In genomic region chr2:20241973-20242726, GRCh38 we compare ENCODE assay signal across 9 cellular contexts. TPM values are rescaled to one million over a fixed set of nuclear protein-coding genes. Genes with fewer than 3 reads are reported as not detected.
DNase-seq lines count a peak whose midpoint lies in the region; ATAC-seq and TF ChIP-seq lines count a peak whose summit lies in the region.
"Had no signal": no experiment of that assay in that cellular context is flagged by ENCODE, and none has a peak within 500 bp of the region (broad histone marks: within the 10 kb centered on the region; RNA-seq: fewer than 3 reads in every experiment).

No MANE protein-coding gene starts in this region.

- POLR2A ChIA-PET in SK-N-SH (lab: Yijun Ruan, JAX), result no interaction called here

- H3K27me3 Mint-ChIP-seq in activated CD8-positive, alpha-beta memory T cell treated with anti-CD3 and anti-CD28 coated beads, Interleukin-2, amount 10 ng/mL, durations not matched to agents 7 days and 5 days, result peaks cover 18% of the 10 kb centered on the region

- no peaks in the 10 kb centered on the region for H3K9me3 ChIP-seq in SK-N-SH
- H3K9me3 ChIP-seq in left ventricle myocardium inferior (replicated peaks), result no peaks in the 10 kb centered on the region

- H3K4me3 ChIP-seq in SK-N-SH (ENCODE audit: low read depth in 2 of 2, low read length in 1 of 2) (no peak overlapping the region), left ventricle myocardium inferior (no peak overlapping the region)

- no peak for TF ChIP-seq EP300 in SK-N-SH (IDR thresholded peaks at IDR 0.05; ENCODE audit: borderline replicate concordance in 1 of 2, low read depth in 1 of 2, low read length in 1 of 2)

- no peak overlapping the region for H3K4me2 ChIP-seq in SK-N-SH

- TF ChIP-seq CTCF in SK-N-SH (IDR thresholded peaks at IDR 0.05), result peak; percentile 34; the same call in 1 of the 2 replicates
- peak; percentile 48 for TF ChIP-seq CTCF in left ventricle myocardium inferior (IDR thresholded peaks at IDR 0.05; ENCODE audit: borderline replicate concordance)

- peak overlapping the region; percentile 36 for H3K4me3 Mint-ChIP-seq in activated CD8-positive, alpha-beta memory T cell treated with anti-CD3 and anti-CD28 coated beads, Interleukin-2, amount 10 ng/mL, durations not matched to agents 7 days and 5 days

- H3F3A ChIP-seq in SK-N-SH (replicated peaks; ENCODE audit: insufficient read depth), result peaks cover 8% of the 10 kb centered on the region

- H3K9ac ChIP-seq in SK-N-SH, result no peak overlapping the region

- no peaks in the 10 kb centered on the region for H3K27me3 ChIP-seq in SK-N-SH (ENCODE audit: insufficient read depth)
- peaks cover 10% of the 10 kb centered on the region for H3K27me3 ChIP-seq in left ventricle myocardium inferior (ENCODE audit: low read depth)

- TF ChIP-seq RAD21 in SK-N-SH (IDR thresholded peaks at IDR 0.05; ENCODE audit: low read length), result no peak

- H3K27ac ChIP-seq in SK-N-SH (ENCODE audit: low read depth in 2 of 2, low read length in 1 of 2), result no peak overlapping the region
- H3K27ac ChIP-seq in left ventricle myocardium inferior (replicated peaks), result no peak overlapping the region
- H3K27ac ChIP-seq: epithelial cell of prostate had no signal

- H3K36me3 Mint-ChIP-seq in activated CD8-positive, alpha-beta memory T cell treated with anti-CD3 and anti-CD28 coated beads, Interleukin-2, amount 10 ng/mL, durations not matched to agents 7 days and 5 days, result peaks cover 5% of the 10 kb centered on the region

- H3K79me2 ChIP-seq in SK-N-SH (ENCODE audit: insufficient read depth), result no peaks in the 10 kb centered on the region

- DNase-seq in SK-N-SH (peak; percentile 72), left ventricle myocardium inferior (no peak), glomerular visceral epithelial cell (ENCODE audit: extremely low spot score) (no peak), COLO829 (ENCODE audit: low spot score) (no peak)
- no peak for DNase-seq in activated CD8-positive, alpha-beta memory T cell treated with anti-CD3 and anti-CD28 coated beads, Interleukin-2, amount 10 ng/mL, durations not matched to agents 7 days and 5 days
- peak; percentile 73 for DNase-seq in stimulated activated naive CD8-positive, alpha-beta T cell treated with anti-CD3 and anti-CD28 coated beads, Interleukin-15, Interleukin-2, amounts not matched to agents 100 U/mL and 50 U/mL, for 24 hours

- no peaks in the 10 kb centered on the region for H3K9me2 ChIP-seq in SK-N-SH

- no peak for ATAC-seq in SK-N-SH treated with all-trans-retinoic acid at 6 μM for 48 hours
- peak; percentile 38 for ATAC-seq in activated CD8-positive, alpha-beta memory T cell treated with anti-CD3 and anti-CD28 coated beads, Interleukin-2, amount 10 ng/mL, durations not matched to agents 7 days and 5 days
- ATAC-seq in stimulated activated naive CD8-positive, alpha-beta T cell treated with anti-CD3 and anti-CD28 coated beads, Interleukin-15, Interleukin-2, amounts not matched to agents 100 U/mL and 50 U/mL, for 24 hours, result peak; percentile 25
- ATAC-seq in GM18511 (IDR thresholded peaks at IDR 0.05; ENCODE audit: unreplicated experiment), result no peak

- H3K36me3 ChIP-seq in SK-N-SH (replicated peaks in 1 of 2; ENCODE audit: control insufficient read depth in 1 of 2, insufficient read depth in 2 of 2, low read length in 1 of 2) (peaks cover 3 to 4% of the 10 kb centered on the region in 2 experiments), left ventricle myocardium inferior (peaks cover 2% of the 10 kb centered on the region)

- CTCF ChIA-PET in SK-N-SH (lab: Yijun Ruan, JAX), result interaction anchor here (1.0 to 2.1 kb wide), 7 partner anchors 11 to 102 kb away, joined by 3 to 10 read pairs (median 4); partner anchors contain the start of gene SDC1
- CTCF ChIA-PET in activated CD8-positive, alpha-beta memory T cell treated with anti-CD3 and anti-CD28 coated beads, Interleukin-2, amount 10 ng/mL, durations not matched to agents 7 days and 5 days (lab: Charles Lee), result interaction anchor here (0.6 to 2.4 kb wide), 9 partner anchors 17 to 143 kb away, joined by 3 to 6 read pairs (median 4); partner anchors contain the start of gene SDC1

- peaks cover 7% of the 10 kb centered on the region for H3K4me1 Mint-ChIP-seq in activated CD8-positive, alpha-beta memory T cell treated with anti-CD3 and anti-CD28 coated beads, Interleukin-2, amount 10 ng/mL, durations not matched to agents 7 days and 5 days

- H3K9me3 Mint-ChIP-seq in activated CD8-positive, alpha-beta memory T cell treated with anti-CD3 and anti-CD28 coated beads, Interleukin-2, amount 10 ng/mL, durations not matched to agents 7 days and 5 days (ENCODE audit: low read depth), result no peaks in the 10 kb centered on the region

- H3K27ac Mint-ChIP-seq in activated CD8-positive, alpha-beta memory T cell treated with anti-CD3 and anti-CD28 coated beads, Interleukin-2, amount 10 ng/mL, durations not matched to agents 7 days and 5 days, result no peak overlapping the region

- H3K4me1 ChIP-seq in SK-N-SH (ENCODE audit: control insufficient read depth in 1 of 2, insufficient read depth in 2 of 2, low read depth in 1 of 2, low read length in 1 of 2) (no peaks in the 10 kb centered on the region), left ventricle myocardium inferior (no peaks in the 10 kb centered on the region)

- H4K20me1 ChIP-seq in SK-N-SH (ENCODE audit: insufficient read depth), result no peaks in the 10 kb centered on the region

- no peak overlapping the region for H2AFZ ChIP-seq in SK-N-SH (ENCODE audit: low read depth)

- 91% methylated on average over 39 of the region's 43 CpGs for WGBS in SK-N-SH (ENCODE audit: low lambda C conversion rate)

- intact Hi-C loops in left ventricle myocardium inferior (cut with micrococcal nuclease), result no loop called here

TF ChIP-seq in SK-N-SH, 30 proteins besides CTCF, POLR2A, EP300 and RAD21:
- no peak for TF ChIP-seq TEAD4 (IDR thresholded peaks at IDR 0.05; ENCODE audit: borderline replicate concordance, insufficient read depth)
TF ChIP-seq in SK-N-SH: peak in this region for 0.

TF ChIP-seq in SK-N-SH treated with all-trans-retinoic acid at 6 μM for 48 hours, 23 proteins besides CTCF, POLR2A, EP300 and RAD21:
- TF ChIP-seq ZFP3 (CRISPR knock-in tag; IDR thresholded peaks at IDR 0.05) (no peak), ISL1 (CRISPR knock-in tag; IDR thresholded peaks at IDR 0.05) (no peak), ZC3H10 (CRISPR knock-in tag; IDR thresholded peaks at IDR 0.05) (no peak), OSR1 (CRISPR knock-in tag; IDR thresholded peaks at IDR 0.05) (no peak), PATZ1 (CRISPR knock-in tag; IDR thresholded peaks at IDR 0.05; ENCODE audit: borderline replicate concordance) (no peak), BACH2 (CRISPR knock-in tag; IDR thresholded peaks at IDR 0.05; ENCODE audit: borderline replicate concordance) (no peak), SNAI2 (CRISPR knock-in tag; IDR thresholded peaks at IDR 0.05) (no peak), ARNTL (CRISPR knock-in tag; IDR thresholded peaks at IDR 0.05; ENCODE audit: borderline replicate concordance, low read depth) (no peak), ZNF8 (CRISPR knock-in tag; IDR thresholded peaks at IDR 0.05) (no peak), TCF4 (CRISPR knock-in tag; IDR thresholded peaks at IDR 0.05; ENCODE audit: borderline replicate concordance) (no peak), ZFP30 (CRISPR knock-in tag; IDR thresholded peaks at IDR 0.05) (no peak), CSDC2 (CRISPR knock-in tag; IDR thresholded peaks at IDR 0.05) (no peak), PPARA (CRISPR knock-in tag; IDR thresholded peaks at IDR 0.05; ENCODE audit: borderline replicate concordance) (no peak), CSRNP3 (CRISPR knock-in tag; IDR thresholded peaks at IDR 0.05) (no peak), ZNF565 (CRISPR knock-in tag; conservative IDR thresholded peaks at IDR 0.05; ENCODE audit: low read depth) (no peak), GLIS3 (CRISPR knock-in tag; IDR thresholded peaks at IDR 0.05) (no peak), RARB (CRISPR knock-in tag; IDR thresholded peaks at IDR 0.05) (no peak), ZNF70 (CRISPR knock-in tag; IDR thresholded peaks at IDR 0.05) (no peak), ESRRG (CRISPR knock-in tag; IDR thresholded peaks at IDR 0.05) (no peak)

RNA-seq across cellular contexts. Expression of gene SDC1, which starts 17.2 kb away (rescaled TPM):
- polyA plus RNA-seq in SK-N-SH (2012; rRNA removed), result 105 and 122 TPM in 2 replicates
- polyA plus RNA-seq in SK-N-SH (2012; cell fraction: cytosol; rRNA removed), result 63.4 and 86.1 TPM in 2 replicates
- polyA plus RNA-seq in SK-N-SH (2012; cell fraction: nucleus; rRNA removed), result 58.4 and 62.2 TPM in 2 replicates
- total RNA-seq in activated CD8-positive, alpha-beta memory T cell treated with anti-CD3 and anti-CD28 coated beads, Interleukin-2, amount 10 ng/mL, durations not matched to agents 7 days and 5 days, result under 1 TPM in 1 of 2 experiments, not detected in 1; 0.42 TPM
- total RNA-seq in left ventricle myocardium inferior, result 0.41 TPM

Comparison
In these comparisons a context has a peak if more than half of its experiments do, and no peak if none do; other contexts are left out.
1. DNase-seq: peak in SK-N-SH (single experiment) and stimulated activated naive CD8-positive, alpha-beta T cell treated with anti-CD3 and anti-CD28 coated beads, Interleukin-15, Interleukin-2, amounts not matched to agents 100 U/mL and 50 U/mL, for 24 hours (single experiment); none in activated CD8-positive, alpha-beta memory T cell treated with anti-CD3 and anti-CD28 coated beads, Interleukin-2, amount 10 ng/mL, durations not matched to agents 7 days and 5 days (single experiment), left ventricle myocardium inferior (single experiment), glomerular visceral epithelial cell (single experiment) and COLO829 (single experiment).
2. ATAC-seq: peak in activated CD8-positive, alpha-beta memory T cell treated with anti-CD3 and anti-CD28 coated beads, Interleukin-2, amount 10 ng/mL, durations not matched to agents 7 days and 5 days (single experiment) and stimulated activated naive CD8-positive, alpha-beta T cell treated with anti-CD3 and anti-CD28 coated beads, Interleukin-15, Interleukin-2, amounts not matched to agents 100 U/mL and 50 U/mL, for 24 hours (single experiment); none in SK-N-SH treated with all-trans-retinoic acid at 6 μM for 48 hours (single experiment) and GM18511 (single experiment).